Comparison of ENCODE assay signal across 8 cellular contexts in the genomic region with DNA sequence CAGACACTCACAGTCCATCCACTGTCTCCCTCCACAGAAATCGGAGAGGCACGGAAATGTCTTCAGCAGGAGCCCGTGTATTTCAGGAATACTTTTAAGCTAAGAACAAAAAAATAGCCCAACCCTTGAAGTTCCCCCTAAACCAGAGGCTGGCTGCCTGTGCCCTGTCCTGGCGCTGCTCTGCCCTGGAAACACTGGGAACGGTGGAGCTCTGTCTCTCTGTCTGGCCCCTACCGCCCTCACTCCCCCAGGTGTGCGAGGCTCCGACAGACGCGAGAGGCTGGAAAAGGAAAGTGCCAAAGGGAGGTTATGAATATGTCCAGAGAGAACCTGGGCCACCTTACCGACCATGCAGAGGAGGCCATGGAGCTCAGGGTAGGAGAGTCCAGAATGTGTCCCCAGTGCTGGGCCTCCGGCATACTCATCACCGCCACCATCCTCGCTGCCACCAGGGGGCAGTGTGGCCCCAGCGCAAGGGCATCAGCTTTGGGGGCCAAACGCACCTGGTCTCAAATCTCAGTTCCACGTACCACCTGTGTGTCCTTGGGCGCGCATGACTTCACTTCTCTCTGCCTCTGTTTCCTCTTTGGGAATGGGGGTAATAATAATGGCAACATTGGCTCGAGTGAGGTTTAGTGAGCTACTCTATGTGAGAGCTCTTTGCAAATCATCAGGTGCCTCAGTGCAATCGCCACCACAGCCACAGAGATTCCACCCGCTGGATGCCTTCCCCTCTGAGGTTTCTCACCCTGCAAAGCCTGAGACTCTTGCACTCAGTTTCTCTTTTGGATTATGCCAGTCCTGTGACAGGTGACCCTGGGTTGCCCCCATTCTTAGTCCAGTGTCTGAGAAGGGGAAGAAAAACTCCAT. TPM values are rescaled to one million over a fixed set of nuclear protein-coding genes. Genes with fewer than 3 reads are reported as not detected.
A peak's percentile ranks its signal among the peaks of the same experiment; 100 is the strongest.
DNase-seq lines count a peak whose midpoint lies in the region; ATAC-seq and TF ChIP-seq lines count a peak whose summit lies in the region.

No MANE protein-coding gene starts in this region.

- no peak overlapping the region for H3K27ac Mint-ChIP-seq in CD8-positive, alpha-beta T cell
- no peak overlapping the region for H3K27ac Mint-ChIP-seq in activated naive CD4-positive, alpha-beta T cell treated with anti-CD3 and anti-CD28 coated beads for 36 hours

- no peaks in the 10 kb centered on the region for H3K36me3 ChIP-seq in CD8-positive, alpha-beta T cell (ENCODE audit: insufficient read depth, low read length)
- H3K36me3 ChIP-seq in H7 (replicated peaks; ENCODE audit: control insufficient read depth, insufficient read depth, low read length), result no peaks in the 10 kb centered on the region
- H3K36me3 ChIP-seq in sigmoid colon, result no peaks in the 10 kb centered on the region

- no peak for TF ChIP-seq POLR2A in sigmoid colon (IDR thresholded peaks at IDR 0.05)

- POLR2A ChIA-PET in CD8-positive, alpha-beta T cell (lab: Charles Lee), result interaction anchor here (0.8 to 3.0 kb wide), 8 partner anchors 11 to 140 kb away, joined by 3 to 14 read pairs (median 4); a partner anchor contains a TSS

- H3K4me1 Mint-ChIP-seq in CD8-positive, alpha-beta T cell (ENCODE audit: low read depth), result peaks cover 36% of the 10 kb centered on the region
- H3K4me1 Mint-ChIP-seq in activated naive CD4-positive, alpha-beta T cell treated with anti-CD3 and anti-CD28 coated beads for 36 hours (ENCODE audit: low read depth), result peaks cover 27% of the 10 kb centered on the region

- no peaks in the 10 kb centered on the region for H3K9me3 Mint-ChIP-seq in CD8-positive, alpha-beta T cell
- H3K9me3 Mint-ChIP-seq in activated naive CD4-positive, alpha-beta T cell treated with anti-CD3 and anti-CD28 coated beads for 36 hours, result no peaks in the 10 kb centered on the region

- peak; percentile 57 to 92 (median 75) for DNase-seq in CD8-positive, alpha-beta T cell
- DNase-seq in H7 (peak; percentile 90), SK-N-DZ (ENCODE audit: low spot score) (peak; percentile 59), left ventricle myocardium superior (peak; percentile 86), sigmoid colon (no peak)
- peak; percentile 84 for DNase-seq in activated naive CD4-positive, alpha-beta T cell treated with anti-CD3 and anti-CD28 coated beads for 36 hours

- H3K4me3 Mint-ChIP-seq in CD8-positive, alpha-beta T cell, result no peak overlapping the region
- no peak overlapping the region for H3K4me3 Mint-ChIP-seq in activated naive CD4-positive, alpha-beta T cell treated with anti-CD3 and anti-CD28 coated beads for 36 hours

- no peaks in the 10 kb centered on the region for H3K9me3 ChIP-seq in CD8-positive, alpha-beta T cell (ENCODE audit: low read length)
- H3K9me3 ChIP-seq in sigmoid colon, result no peaks in the 10 kb centered on the region

- peaks cover 30% of the 10 kb centered on the region for H3K4me1 ChIP-seq in CD8-positive, alpha-beta T cell (ENCODE audit: insufficient read depth, low read length)
- H3K4me1 ChIP-seq in sigmoid colon, result no peaks in the 10 kb centered on the region

- peak; percentile 95 for TF ChIP-seq CTCF in CD8-positive, alpha-beta T cell (IDR thresholded peaks at IDR 0.05)
- peak; percentile 69 to 91 (median 77) for TF ChIP-seq CTCF in sigmoid colon (IDR thresholded peaks at IDR 0.05)

- no peak for TF ChIP-seq EP300 in sigmoid colon (IDR thresholded peaks at IDR 0.05)

- H3K4me3 ChIP-seq in CD8-positive, alpha-beta T cell (ENCODE audit: low read depth, low read length), result no peak overlapping the region
- H3K4me3 ChIP-seq in H7 (ENCODE audit: insufficient read depth, low read depth, low read length) (no peak overlapping the region), sigmoid colon (no peak overlapping the region)

- H3K36me3 Mint-ChIP-seq in CD8-positive, alpha-beta T cell, result no peaks in the 10 kb centered on the region
- H3K36me3 Mint-ChIP-seq in activated naive CD4-positive, alpha-beta T cell treated with anti-CD3 and anti-CD28 coated beads for 36 hours (ENCODE audit: low read depth), result no peaks in the 10 kb centered on the region

- 32 to 39% methylated on average over 22 of the region's 22 CpGs for WGBS in sigmoid colon, 2 donors

- CTCF ChIA-PET in CD8-positive, alpha-beta T cell (lab: Charles Lee), result interaction anchor here (0.7 to 16.7 kb wide), 47 partner anchors 7 to 260 kb away, joined by 3 to 625 read pairs (median 6); a partner anchor contains a TSS
- CTCF ChIA-PET in activated naive CD4-positive, alpha-beta T cell treated with anti-CD3 and anti-CD28 coated beads for 36 hours (lab: Charles Lee), result interaction anchor here (0.7 to 16.1 kb wide), 49 partner anchors 9 to 393 kb away, joined by 3 to 445 read pairs (median 5); a partner anchor contains a TSS

- H3K27me3 Mint-ChIP-seq in CD8-positive, alpha-beta T cell (ENCODE audit: low read depth), result peaks cover 2% of the 10 kb centered on the region
- H3K27me3 Mint-ChIP-seq in activated naive CD4-positive, alpha-beta T cell treated with anti-CD3 and anti-CD28 coated beads for 36 hours (ENCODE audit: low read depth), result no peaks in the 10 kb centered on the region

- H3K27me3 ChIP-seq in CD8-positive, alpha-beta T cell (ENCODE audit: insufficient read depth, low read length), result no peaks in the 10 kb centered on the region
- H3K27me3 ChIP-seq in H7 (ENCODE audit: control insufficient read depth, insufficient read depth, low read length) (peaks cover 2% of the 10 kb centered on the region; the same call in 1 of the 2 replicates), sigmoid colon (no peaks in the 10 kb centered on the region)

- peak; percentile 58 for ATAC-seq in CD8-positive, alpha-beta T cell
- peak; percentile 60 for ATAC-seq in left ventricle myocardium superior
- ATAC-seq in HG03175 (IDR thresholded peaks at IDR 0.05; ENCODE audit: unreplicated experiment), result no peak
- ATAC-seq in HG02970 (IDR thresholded peaks at IDR 0.05; ENCODE audit: low FRiP score, unreplicated experiment), result no peak

- no peak overlapping the region for H3K27ac ChIP-seq in CD8-positive, alpha-beta T cell (ENCODE audit: low read depth, low read length)
- H3K27ac ChIP-seq in sigmoid colon, result no peak overlapping the region

- intact Hi-C loops in CD8-positive, alpha-beta T cell (cut with DNase I, micrococcal nuclease), result loop anchor here (1.0 to 5.0 kb wide), 10 partner anchors 65 to 392 kb away; a partner anchor contains a TSS
- intact Hi-C loops in activated naive CD4-positive, alpha-beta T cell treated with anti-CD3 and anti-CD28 coated beads for 36 hours (cut with micrococcal nuclease), result loop anchor here (1.0 to 10.0 kb wide), 4 partner anchors 65 to 384 kb away; a partner anchor contains a TSS
- intact Hi-C loops in left ventricle myocardium superior (cut with micrococcal nuclease) (loop anchor here (5.0 kb wide), 1 partner anchor 67 kb away; no protein-coding TSS in a partner anchor), sigmoid colon (cut with DNase I) (loop anchor here (1.0 to 5.0 kb wide), 3 partner anchors 64 to 208 kb away; no protein-coding TSS in a partner anchor)

RNA-seq across cellular contexts. Expression of a gene that starts 10.4 kb away (rescaled TPM):
- not detected for total RNA-seq in CD8-positive, alpha-beta T cell
- 0.07 TPM in 1 of 2 replicates, not detected in the other for total RNA-seq in H7 (2014; rRNA removed; shearing (Covaris generic))
- not detected in 2 replicates for polyA plus RNA-seq in SK-N-DZ (2014; cell fraction: cytosol; rRNA removed)
- polyA plus RNA-seq in SK-N-DZ (2014; cell fraction: nucleus; rRNA removed), result not detected in 2 replicates
- total RNA-seq in activated naive CD4-positive, alpha-beta T cell treated with anti-CD3 and anti-CD28 coated beads for 36 hours, result not detected
- total RNA-seq in left ventricle myocardium superior, result 30.1 TPM
- 10 to 100 TPM; 19.4 to 31.7 (median 29.6) TPM for total RNA-seq in sigmoid colon
- polyA plus RNA-seq in sigmoid colon, result 10 to 100 TPM in 2 of 3 donors, 1 to 10 TPM in 1; 7.8 to 47.0 (median 22.4) TPM

RNA-seq across cellular contexts. Expression of a gene that starts 43.8 kb away (rescaled TPM):
- total RNA-seq in CD8-positive, alpha-beta T cell, result not detected
- not detected in 2 replicates for total RNA-seq in H7 (2014; rRNA removed; shearing (Covaris generic))
- polyA plus RNA-seq in SK-N-DZ (2014; cell fraction: cytosol; rRNA removed), result not detected in 2 replicates
- not detected in 2 replicates for polyA plus RNA-seq in SK-N-DZ (2014; cell fraction: nucleus; rRNA removed)
- total RNA-seq in activated naive CD4-positive, alpha-beta T cell treated with anti-CD3 and anti-CD28 coated beads for 36 hours, result not detected
- total RNA-seq in left ventricle myocardium superior, result not detected
- total RNA-seq in sigmoid colon, result not detected
- not detected for polyA plus RNA-seq in sigmoid colon

Comparison
In these comparisons a context has a peak if more than half of its experiments do, and no peak if none do; other contexts are left out.
1. ATAC-seq: peak in CD8-positive, alpha-beta T cell (single experiment) and left ventricle myocardium superior (single experiment); none in HG03175 (single experiment) and HG02970 (single experiment).
2. RNA of a gene that starts 10.4 kb away (total RNA-seq): 30.1 TPM in left ventricle myocardium superior (single experiment) and 19.4 to 31.7 TPM in sigmoid colon; 0.07 TPM in H7, not detected in CD8-positive, alpha-beta T cell and not detected in activated naive CD4-positive, alpha-beta T cell treated with anti-CD3 and anti-CD28 coated beads for 36 hours; every median in the first group is over 10 times any median in the second.